8 cellular contexts compared by ENCODE assay signal in the genomic region with DNA sequence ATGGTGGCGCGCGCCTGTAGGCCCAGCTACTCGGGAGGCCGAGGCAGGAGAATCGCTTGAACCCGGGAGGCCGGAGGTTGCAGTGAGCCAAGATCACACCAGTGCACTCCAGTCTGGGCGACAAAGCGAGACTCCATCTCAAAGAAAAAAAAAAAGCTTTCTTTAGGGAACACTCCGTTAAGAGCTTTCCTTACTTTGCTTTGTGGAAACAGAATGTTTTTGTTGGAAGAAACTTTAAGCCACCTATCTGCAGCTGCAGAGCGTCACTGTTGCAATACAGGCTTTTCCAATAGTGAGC. TPM values are rescaled to one million over a fixed set of nuclear protein-coding genes. Genes with fewer than 3 reads are reported as not detected.
A peak's percentile ranks its signal among the peaks of the same experiment; 100 is the strongest.
DNase-seq lines count a peak whose midpoint lies in the region; ATAC-seq and TF ChIP-seq lines count a peak whose summit lies in the region.

No MANE protein-coding gene starts in this region.

- H3K4me1 ChIP-seq in psoas muscle, result peaks cover 4% of the 10 kb centered on the region

- TF ChIP-seq CTCF in Calu3 (IDR thresholded peaks at IDR 0.05; ENCODE audit: unreplicated experiment) (no peak), RWPE1 (conservative IDR thresholded peaks at IDR 0.05; ENCODE audit: low read depth) (no peak), endothelial cell (IDR thresholded peaks at IDR 0.05; ENCODE audit: unreplicated experiment) (no peak), psoas muscle (IDR thresholded peaks at IDR 0.05) (no peak)

- H3K27me3 Mint-ChIP-seq in Calu3 (ENCODE audit: unreplicated experiment) (no peaks in the 10 kb centered on the region), endothelial cell (ENCODE audit: unreplicated experiment) (peaks cover 5% of the 10 kb centered on the region)

- no peaks in the 10 kb centered on the region for H3K9me3 ChIP-seq in psoas muscle

- peaks cover 23% of the 10 kb centered on the region for H3K36me3 Mint-ChIP-seq in Calu3 (ENCODE audit: insufficient read depth, unreplicated experiment)
- H3K36me3 Mint-ChIP-seq in endothelial cell (ENCODE audit: low read depth, unreplicated experiment), result no peaks in the 10 kb centered on the region

- H3K27ac ChIP-seq in RWPE1, result peak overlapping the region; percentile 96
- peak overlapping the region; percentile 89 for H3K27ac ChIP-seq in psoas muscle

- WGBS in psoas muscle, 3 donors, result 94 to 97% (median 96%) methylated on average over 12 of the region's 12 CpGs

- no peak for ATAC-seq in psoas muscle

- H3K9me3 Mint-ChIP-seq in Calu3 (ENCODE audit: low read depth, unreplicated experiment) (no peaks in the 10 kb centered on the region), endothelial cell (ENCODE audit: unreplicated experiment) (peaks cover 4% of the 10 kb centered on the region)

- DNase-seq in Calu3, result no peak
- DNase-seq in RWPE1 (ENCODE audit: low spot score), result no peak
- no peak for DNase-seq in endothelial cell (ENCODE audit: low spot score)
- no peak for DNase-seq in psoas muscle
- DNase-seq in NCI-H1694 treated with DMSO at 0.1 percent for 48 hours (lab: John Stamatoyannopoulos, UW), result no peak
- no peak for DNase-seq in hippocampal formation (lab: John Stamatoyannopoulos, UW)
- DNase-seq in NCI-H510A treated with DMSO at 0.1 percent for 48 hours (lab: John Stamatoyannopoulos, UW), result no peak
- DNase-seq in amniotic stem cell (lab: John Stamatoyannopoulos, UW), result no peak

- H3K36me3 ChIP-seq in psoas muscle (ENCODE audit: insufficient read depth in 1 of 2, low read depth in 1 of 2), result no peaks in the 10 kb centered on the region

- CTCF ChIA-PET in Calu3 (lab: Charles Lee) (no interaction called here), RWPE1 (lab: Yijun Ruan, JAX) (interaction anchor here (0.7 kb wide), 1 partner anchor 323 kb away, joined by 3 read pairs; no protein-coding TSS in a partner anchor)

- H3K4me1 Mint-ChIP-seq in Calu3 (ENCODE audit: low read depth, unreplicated experiment) (peaks cover 21% of the 10 kb centered on the region), endothelial cell (ENCODE audit: unreplicated experiment) (peaks cover 11% of the 10 kb centered on the region)

- BruUV-seq in Calu3 (replicated peaks; lab: Mats Ljungman, UMichigan), result TSS peak; percentile 87

- POLR2A ChIA-PET in RWPE1 (lab: Yijun Ruan, JAX; ENCODE audit: low non-redundant PET), result no interaction called here

- H3K4me3 Mint-ChIP-seq in Calu3 (ENCODE audit: low read depth, unreplicated experiment) (peak overlapping the region; percentile 92), endothelial cell (ENCODE audit: unreplicated experiment) (peak overlapping the region; percentile 88)

- H3K27me3 ChIP-seq in psoas muscle (ENCODE audit: insufficient read depth in 3 of 3, low read length in 2 of 3), result no peaks in the 10 kb centered on the region

- H3K27ac Mint-ChIP-seq in Calu3 (ENCODE audit: unreplicated experiment) (peak overlapping the region; percentile 89), endothelial cell (ENCODE audit: unreplicated experiment) (no peak overlapping the region)

- peak overlapping the region; percentile 81 for H3K4me3 ChIP-seq in psoas muscle

- intact Hi-C loops in Calu3 (cut with micrococcal nuclease; ENCODE audit: unreplicated experiment), result no loop called here
- intact Hi-C loops in psoas muscle (cut with DNase I), result no loop called here

RNA-seq across cellular contexts. Expression of a gene that starts 0.6 kb away (rescaled TPM):
- total RNA-seq in Calu3 (2022) (11.2 and 13.2 TPM in 2 replicates), endothelial cell (ENCODE audit: unreplicated experiment) (0.77 TPM), psoas muscle (1 to 10 TPM; 2.5 to 5.1 (median 3.7) TPM)
- polyA plus RNA-seq in psoas muscle, result 1 to 10 TPM; 1.7 to 2.3 (median 2.1) TPM
